Comparison of ENCODE assay signal across 2 cellular contexts in genomic region chr13:45951724-45952123, GRCh38.
TF ChIP-seq lines count a peak whose summit lies in the region.

No MANE protein-coding gene starts in this region.

TF ChIP-seq in liver, 16 proteins besides CTCF, POLR2A, EP300 and RAD21:
- no peak for TF ChIP-seq REST (IDR thresholded peaks at IDR 0.05)
- peak; percentile 19 for TF ChIP-seq HNF4G (IDR thresholded peaks at IDR 0.05)
- peak; percentile 40 to 70 for TF ChIP-seq HNF4A (conservative IDR thresholded peaks at IDR 0.05)

TF ChIP-seq in HepG2, 621 proteins besides CTCF, POLR2A, EP300 and RAD21 (continued from another document):
- TF ChIP-seq POLR2AphosphoS2 (IDR thresholded peaks at IDR 0.05; ENCODE audit: low read depth, low read length) (no peak), ZNF326 (CRISPR knock-in tag; IDR thresholded peaks at IDR 0.05; ENCODE audit: borderline replicate concordance) (no peak), ZNF784 (CRISPR knock-in tag; IDR thresholded peaks at IDR 0.05; ENCODE audit: borderline replicate concordance) (no peak), DNMT3B (CRISPR knock-in tag; conservative IDR thresholded peaks at IDR 0.05) (no peak), ZNF292 (CRISPR knock-in tag; IDR thresholded peaks at IDR 0.05; ENCODE audit: borderline replicate concordance, low read depth) (no peak), SMARCC2 (IDR thresholded peaks at IDR 0.05) (no peak), ZBTB34 (CRISPR knock-in tag; IDR thresholded peaks at IDR 0.05) (no peak), NR2C2 (CRISPR knock-in tag; IDR thresholded peaks at IDR 0.05; ENCODE audit: borderline replicate concordance) (no peak), STAG1 (CRISPR knock-in tag; IDR thresholded peaks at IDR 0.05) (no peak), FOXK1 (CRISPR knock-in tag; IDR thresholded peaks at IDR 0.05; ENCODE audit: borderline replicate concordance, low read depth) (no peak), NFKB2 (CRISPR knock-in tag; IDR thresholded peaks at IDR 0.05; ENCODE audit: borderline replicate concordance) (no peak)
TF ChIP-seq in HepG2: peak in this region for 0.
